8 cellular contexts compared by ENCODE assay signal in genomic region chr22:24510694-24511625, GRCh38. TPM values are rescaled to one million over a fixed set of nuclear protein-coding genes. Genes with fewer than 3 reads are reported as not detected.
A peak's percentile ranks its signal among the peaks of the same experiment; 100 is the strongest.
DNase-seq lines count a peak whose midpoint lies in the region; TF ChIP-seq lines count a peak whose summit lies in the region.

No MANE protein-coding gene starts in this region.

- peaks cover 2% of the 10 kb centered on the region for H3K27me3 Mint-ChIP-seq in activated CD4-positive, alpha-beta T cell treated with anti-CD3 and anti-CD28 coated beads, Interleukin-2, amount 10 ng/mL, durations not matched to agents 24 days and 14 days
- H3K27me3 Mint-ChIP-seq in endothelial cell (ENCODE audit: unreplicated experiment), result peaks cover 2% of the 10 kb centered on the region

- peak overlapping the region; percentile 47 for H3K4me3 Mint-ChIP-seq in activated CD4-positive, alpha-beta T cell treated with anti-CD3 and anti-CD28 coated beads, Interleukin-2, amount 10 ng/mL, durations not matched to agents 24 days and 14 days
- no peak overlapping the region for H3K4me3 Mint-ChIP-seq in endothelial cell (ENCODE audit: unreplicated experiment)

- H3K36me3 Mint-ChIP-seq in activated CD4-positive, alpha-beta T cell treated with anti-CD3 and anti-CD28 coated beads, Interleukin-2, amount 10 ng/mL, durations not matched to agents 24 days and 14 days (ENCODE audit: low read depth), result no peaks in the 10 kb centered on the region
- no peaks in the 10 kb centered on the region for H3K36me3 Mint-ChIP-seq in endothelial cell (ENCODE audit: low read depth, unreplicated experiment)

- peak overlapping the region; percentile 51 for H3K27ac Mint-ChIP-seq in activated CD4-positive, alpha-beta T cell treated with anti-CD3 and anti-CD28 coated beads, Interleukin-2, amount 10 ng/mL, durations not matched to agents 24 days and 14 days
- no peak overlapping the region for H3K27ac Mint-ChIP-seq in endothelial cell (ENCODE audit: unreplicated experiment)

- no peaks in the 10 kb centered on the region for H3K36me3 ChIP-seq in right atrium auricular region
- no peaks in the 10 kb centered on the region for H3K36me3 ChIP-seq in subcutaneous abdominal adipose tissue (ENCODE audit: control insufficient read depth in 5 of 5, insufficient read depth in 5 of 5, low read length in 5 of 5)

- POLR2A ChIA-PET in GM10248 (lab: Yijun Ruan, JAX), result no interaction called here

- peak overlapping the region in 1 of 5 donors; percentile 26 for H3K9ac ChIP-seq in subcutaneous abdominal adipose tissue (ENCODE audit: low read length in 5 of 5)

- H3K4me1 ChIP-seq in right atrium auricular region, result peaks cover 0 to 38% of the 10 kb centered on the region in 2 donors
- H3K4me1 ChIP-seq in subcutaneous abdominal adipose tissue (ENCODE audit: control insufficient read depth in 5 of 5, insufficient read depth in 5 of 5, low read length in 5 of 5), result peaks cover 7 to 34% (median 32%) of the 10 kb centered on the region in 5 donors

- H3K4me3 ChIP-seq in right atrium auricular region, result no peak overlapping the region
- peak overlapping the region in 1 of 5 donors; percentile 48 for H3K4me3 ChIP-seq in subcutaneous abdominal adipose tissue (ENCODE audit: low read depth in 1 of 5, low read length in 5 of 5)

- no peaks in the 10 kb centered on the region for H3K9me3 Mint-ChIP-seq in activated CD4-positive, alpha-beta T cell treated with anti-CD3 and anti-CD28 coated beads, Interleukin-2, amount 10 ng/mL, durations not matched to agents 24 days and 14 days
- no peaks in the 10 kb centered on the region for H3K9me3 Mint-ChIP-seq in endothelial cell (ENCODE audit: unreplicated experiment)

- no peak for DNase-seq in activated CD4-positive, alpha-beta T cell treated with anti-CD3 and anti-CD28 coated beads, Interleukin-2, amount 10 ng/mL, durations not matched to agents 24 days and 14 days
- DNase-seq in activated CD4-positive, alpha-beta T cell treated with anti-CD3 and anti-CD28 coated beads for 1 hour, result no peak
- DNase-seq in SW480 (ENCODE audit: low spot score) (peak; percentile 5), right atrium auricular region (ENCODE audit: low spot score) (no peak), NCI-H510A (lab: John Stamatoyannopoulos, UW) (no peak), endothelial cell (ENCODE audit: low spot score) (no peak), GM10248 (ENCODE audit: extremely low spot score) (no peak)

- intact Hi-C loops in activated CD4-positive, alpha-beta T cell treated with anti-CD3 and anti-CD28 coated beads, Interleukin-2, amount 10 ng/mL, durations not matched to agents 24 days and 14 days (cut with micrococcal nuclease), result no loop called here

- TF ChIP-seq CTCF in right atrium auricular region (IDR thresholded peaks at IDR 0.05), result no peak
- TF ChIP-seq CTCF in endothelial cell (IDR thresholded peaks at IDR 0.05; ENCODE audit: unreplicated experiment), result no peak
- TF ChIP-seq CTCF in GM10248 (IDR thresholded peaks at IDR 0.05; ENCODE audit: control extremely low read depth, extremely low read depth, low read depth, missing control alignments), result no peak

- H3K27ac ChIP-seq in right atrium auricular region (peak overlapping the region; percentile 31 to 39), subcutaneous abdominal adipose tissue (ENCODE audit: low read depth, low read length) (peak overlapping the region; percentile 23)

- CTCF ChIA-PET in GM10248 (lab: Yijun Ruan, JAX), result interaction anchor here (0.6 to 2.7 kb wide), 3 partner anchors 11 to 42 kb away, joined by 3 to 9 read pairs (median 4); no protein-coding TSS in a partner anchor

- peaks cover 37% of the 10 kb centered on the region for H3K4me1 Mint-ChIP-seq in activated CD4-positive, alpha-beta T cell treated with anti-CD3 and anti-CD28 coated beads, Interleukin-2, amount 10 ng/mL, durations not matched to agents 24 days and 14 days
- peaks cover 32% of the 10 kb centered on the region for H3K4me1 Mint-ChIP-seq in endothelial cell (ENCODE audit: unreplicated experiment)

- no peaks in the 10 kb centered on the region for H3K9me3 ChIP-seq in right atrium auricular region
- no peaks in the 10 kb centered on the region for H3K9me3 ChIP-seq in subcutaneous abdominal adipose tissue (ENCODE audit: control insufficient read depth in 5 of 5, low read length in 5 of 5)

- no peaks in the 10 kb centered on the region for H3K27me3 ChIP-seq in right atrium auricular region
- H3K27me3 ChIP-seq in subcutaneous abdominal adipose tissue (ENCODE audit: control insufficient read depth in 5 of 5, insufficient read depth in 4 of 5, low read length in 5 of 5), result no peaks in the 10 kb centered on the region

RNA-seq across cellular contexts. Expression of gene UPB1, which starts 15.8 kb away (rescaled TPM):
- total RNA-seq in activated CD4-positive, alpha-beta T cell treated with anti-CD3 and anti-CD28 coated beads, Interleukin-2, amount 10 ng/mL, durations not matched to agents 24 days and 14 days, result 0.12 TPM in 2 replicates
- total RNA-seq in right atrium auricular region, result 1 to 10 TPM; 1.7 to 2.4 TPM
- total RNA-seq in endothelial cell (ENCODE audit: unreplicated experiment), result 0.13 TPM

RNA-seq across cellular contexts. Expression of gene GUCD1, which starts 44.0 kb away (rescaled TPM):
- total RNA-seq in activated CD4-positive, alpha-beta T cell treated with anti-CD3 and anti-CD28 coated beads, Interleukin-2, amount 10 ng/mL, durations not matched to agents 24 days and 14 days, result 118 and 129 TPM in 2 replicates
- total RNA-seq in right atrium auricular region (100 to 1,000 TPM; 132 to 147 TPM), endothelial cell (ENCODE audit: unreplicated experiment) (83.8 TPM)

RNA-seq across cellular contexts. Expression of gene SNRPD3, which starts 44.8 kb away (rescaled TPM):
- total RNA-seq in activated CD4-positive, alpha-beta T cell treated with anti-CD3 and anti-CD28 coated beads, Interleukin-2, amount 10 ng/mL, durations not matched to agents 24 days and 14 days, result 166 and 175 TPM in 2 replicates
- 100 to 1,000 TPM; 100 to 125 TPM for total RNA-seq in right atrium auricular region
- total RNA-seq in endothelial cell (ENCODE audit: unreplicated experiment), result 103 TPM
